In genomic region chr2:120945832-120946231, GRCh38 we compare ENCODE assay signal across 25 cellular contexts.
"Had no signal": no experiment of that assay in that cellular context is flagged by ENCODE, and none has a peak within 500 bp of the region (broad histone marks: within the 10 kb centered on the region; RNA-seq: fewer than 3 reads in every experiment).

No MANE protein-coding gene starts in this region.

- H3K27me3 Mint-ChIP-seq: activated naive CD8-positive, alpha-beta T cell had no signal

- FAIRE-seq: pancreas had no signal

- H3K9me3 Mint-ChIP-seq: natural killer cell had no signal

- H3K36me3 ChIP-seq: ascending aorta, heart left ventricle, lower lobe of right lung, pancreas, right atrium auricular region, stomach, thyroid gland, upper lobe of right lung had no signal

- H3K4me1 ChIP-seq: heart left ventricle, lower lobe of right lung, right atrium auricular region, thyroid gland, upper lobe of right lung had no signal

- DNase-seq: activated CD4-positive, alpha-beta T cell treated with anti-CD3 and anti-CD28 coated beads for 4 hours; activated CD4-positive, alpha-beta T cell treated with anti-CD3 and anti-CD28 coated beads, Interleukin-2, amount 50 U/mL, for 4 hours; activated naive CD4-positive, alpha-beta T cell treated with Interleukin-2 at 50 U/mL for 16 hours; activated T-cell treated with anti-CD3 and anti-CD28 coated beads for 4 hours; activated T-cell treated with anti-CD3 and anti-CD28 coated beads, Interleukin-2, amount 50 U/mL, for 72 hours; caudate nucleus; foreskin fibroblast; heart left ventricle; kidney glomerular epithelial cell; lower lobe of right lung; mesendoderm; natural killer cell; psoas muscle; stimulated activated CD4-positive, alpha-beta T cell treated with anti-CD3 and anti-CD28 coated beads, Interleukin-15, amount 100 ng/mL, for 24 hours; stimulated activated CD4-positive, alpha-beta T cell treated with anti-CD3 and anti-CD28 coated beads, Interleukin-2, amount 100 ng/mL, for 24 hours; stimulated activated naive B cell treated with anti-CD40 and anti-IgM and Interleukin-4, amounts not matched to agents 10 μg/mL and 1 μg/mL and 100 μg/mL, for 72 hours; stomach; thyroid gland; upper lobe of right lung had no signal

- H3K27ac ChIP-seq: ascending aorta, heart left ventricle, lower lobe of right lung, pancreas, psoas muscle, right atrium auricular region, stomach, thyroid gland, upper lobe of right lung had no signal

- H3K4me3 Mint-ChIP-seq: activated naive CD8-positive, alpha-beta T cell; activated T-cell treated with anti-CD3 and anti-CD28 coated beads, Interleukin-2, amount 50 U/mL, for 72 hours; natural killer cell; stimulated activated naive B cell treated with anti-CD40 and anti-IgM and Interleukin-4, amounts not matched to agents 10 μg/mL and 1 μg/mL and 100 μg/mL, for 72 hours had no signal

- ATAC-seq: activated T-cell treated with anti-CD3 and anti-CD28 coated beads, Interleukin-2, amount 50 U/mL, for 72 hours; esophagus mucosa; heart left ventricle; left lobe of liver; lower lobe of right lung; natural killer cell; pancreas; psoas muscle; stimulated activated naive B cell treated with anti-CD40 and anti-IgM and Interleukin-4, amounts not matched to agents 10 μg/mL and 1 μg/mL and 100 μg/mL, for 72 hours; upper lobe of right lung had no signal

- H3K4me3 ChIP-seq: ascending aorta, heart left ventricle, lower lobe of right lung, pancreas, psoas muscle, right atrium auricular region, stomach, thyroid gland, upper lobe of right lung had no signal

- H3K9me3 ChIP-seq: ascending aorta, heart left ventricle, lower lobe of right lung, pancreas, psoas muscle, right atrium auricular region, stomach, thyroid gland, upper lobe of right lung had no signal

- H3K27ac Mint-ChIP-seq: activated naive CD8-positive, alpha-beta T cell; activated T-cell treated with anti-CD3 and anti-CD28 coated beads, Interleukin-2, amount 50 U/mL, for 72 hours; natural killer cell; stimulated activated naive B cell treated with anti-CD40 and anti-IgM and Interleukin-4, amounts not matched to agents 10 μg/mL and 1 μg/mL and 100 μg/mL, for 72 hours had no signal

- H3K36me3 Mint-ChIP-seq: activated naive CD8-positive, alpha-beta T cell; natural killer cell; stimulated activated naive B cell treated with anti-CD40 and anti-IgM and Interleukin-4, amounts not matched to agents 10 μg/mL and 1 μg/mL and 100 μg/mL, for 72 hours had no signal

- H3K27me3 ChIP-seq: ascending aorta, heart left ventricle, pancreas, right atrium auricular region, stomach, thyroid gland, upper lobe of right lung had no signal

- H3K4me1 Mint-ChIP-seq: natural killer cell had no signal
